Comparison of ENCODE assay signal across 20 cellular contexts in genomic region chr1:189513091-189513490, GRCh38.
A peak's percentile ranks its signal among the peaks of the same experiment; 100 is the strongest.
DNase-seq lines count a peak whose midpoint lies in the region; ATAC-seq, FAIRE-seq and TF ChIP-seq lines count a peak whose summit lies in the region.
"Had no signal": no experiment of that assay in that cellular context is flagged by ENCODE, and none has a peak within 500 bp of the region (broad histone marks: within the 10 kb centered on the region; RNA-seq: fewer than 3 reads in every experiment).

No MANE protein-coding gene starts in this region.

- H3K23ac ChIP-seq in H1 (ENCODE audit: insufficient read length), result no peak overlapping the region

- intact Hi-C loops in kidney (cut with DNase I), result no loop called here
- intact Hi-C loops in upper lobe of right lung (cut with DNase I), result no loop called here
- intact Hi-C loops in sciatic nerve (cut with DNase I), result no loop called here
- intact Hi-C loops in uterus (cut with DNase I; ENCODE audit: low total_unique reads), result no loop called here

- no peak overlapping the region for H4K5ac ChIP-seq in H1 (ENCODE audit: insufficient read length, low read depth, low read length)

- no peak overlapping the region for H2BK20ac ChIP-seq in H1 (ENCODE audit: low read length)

- H3K14ac ChIP-seq in H1 (ENCODE audit: insufficient read length), result no peak overlapping the region

- POLR2A ChIA-PET in H1 (lab: Charles Lee; ENCODE audit: partially characterized antibody), result no interaction called here

- H3K4me2 ChIP-seq in H1 (ENCODE audit: insufficient read depth in 1 of 2, low read depth in 2 of 2, low read length in 2 of 2), result no peak overlapping the region
- H3K4me2 ChIP-seq: KMS-11, PC-9 had no signal

- TF ChIP-seq POLR2A in H1 (IDR thresholded peaks at IDR 0.05; ENCODE audit: control extremely low read depth in 1 of 2, low read depth in 2 of 2, low read length in 2 of 2), result no peak
- TF ChIP-seq POLR2A in uterus (IDR thresholded peaks at IDR 0.05), result no peak

- no peak overlapping the region for H3K9ac ChIP-seq in H1 (replicated peaks in 1 of 4; ENCODE audit: extremely low read depth in 1 of 4, low read depth in 3 of 4, low read length in 3 of 4)
- H3K9ac ChIP-seq in kidney (ENCODE audit: low read length in 2 of 2), result no peak overlapping the region
- H3K9ac ChIP-seq: GM23248, KMS-11 had no signal

- H3K18ac ChIP-seq in H1 (ENCODE audit: extremely low read depth, low read length), result no peak overlapping the region

- H3K4me1 ChIP-seq in H1 (replicated peaks in 1 of 4; ENCODE audit: control insufficient read depth in 3 of 4, insufficient read depth in 4 of 4, low read length in 3 of 4) (0 out of 7 replicates have a peak, but pooled peaks cover 0 to 2% (median 0%) of the 10 kb centered on the region in 4 experiments), kidney (ENCODE audit: control insufficient read depth in 1 of 2, insufficient read depth in 1 of 2, low read depth in 1 of 2, low read length in 2 of 2) (no peaks in the 10 kb centered on the region), upper lobe of right lung (no peaks in the 10 kb centered on the region), uterus (no peaks in the 10 kb centered on the region)
- H3K4me1 ChIP-seq: SJCRH30 had no signal

- TF ChIP-seq EP300 in H1 (IDR thresholded peaks at IDR 0.05; ENCODE audit: borderline replicate concordance in 1 of 2, low read depth in 2 of 2, low read length in 2 of 2), result no peak

- DNase-seq in activated effector memory CD4-positive, alpha-beta T cell treated with anti-CD3 and anti-CD28 coated beads, Interleukin-2, amount 50 U/mL, for 16 hours, result peak; percentile 58
- no peak for DNase-seq in activated effector memory CD4-positive, alpha-beta T cell treated with Interleukin-2 at 50 U/mL for 16 hours
- DNase-seq in H1 (ENCODE audit: low read depth in 1 of 2, low spot score in 2 of 2), result no peak
- DNase-seq in kidney, result peak; percentile 43
- DNase-seq in upper lobe of right lung, result no peak
- DNase-seq in OCI-M1 (lab: John Stamatoyannopoulos, UW), result no peak
- DNase-seq in sciatic nerve (ENCODE audit: low spot score), result no peak
- DNase-seq in uterus, result no peak
- DNase-seq: AML-193, GF-D8, GM23248, MV-4-11, NCI-H187, NCI-H226, NCI-H524, PC-9, SJCRH30 had no signal

- H3K56ac ChIP-seq in H1 (replicated peaks; ENCODE audit: insufficient read length, low read depth, low read length), result no peak overlapping the region

- TF ChIP-seq CTCF in H1 (IDR thresholded peaks at IDR 0.05; ENCODE audit: control extremely low read depth in 1 of 3, insufficient read depth in 1 of 3, low read depth in 1 of 3, low read length in 3 of 3) (no peak), kidney (IDR thresholded peaks at IDR 0.05; ENCODE audit: borderline replicate concordance, extremely low read depth, insufficient read depth) (no peak), upper lobe of right lung (IDR thresholded peaks at IDR 0.05) (no peak), uterus (IDR thresholded peaks at IDR 0.05) (no peak)

- H3K27ac ChIP-seq in H1 (ENCODE audit: low read depth, low read length), result no peak overlapping the region
- no peak overlapping the region for H3K27ac ChIP-seq in kidney (ENCODE audit: low read depth in 2 of 2, low read length in 2 of 2)
- H3K27ac ChIP-seq in upper lobe of right lung, result no peak overlapping the region
- no peak overlapping the region for H3K27ac ChIP-seq in uterus
- H3K27ac ChIP-seq: 22Rv1, C4-2B, GM23248, KMS-11, PC-9, SJCRH30 had no signal

- H4K20me1 ChIP-seq in H1 (replicated peaks in 1 of 2; ENCODE audit: control insufficient read depth in 1 of 2, insufficient read depth in 2 of 2, low read length in 2 of 2), result no peaks in the 10 kb centered on the region

- CTCF ChIA-PET in H1 (lab: Charles Lee; ENCODE audit: partially characterized antibody), result interaction anchor here (0.6 to 0.9 kb wide), 2 partner anchors 68 to 606 kb away, joined by 3 read pairs; no protein-coding TSS in a partner anchor

- no peak overlapping the region for H2BK120ac ChIP-seq in H1 (replicated peaks; ENCODE audit: low read depth, low read length)

- H3K4me3 ChIP-seq in H1 (ENCODE audit: extremely low read depth in 1 of 4, insufficient read depth in 2 of 4, low read depth in 3 of 4, low read length in 4 of 4) (no peak overlapping the region), kidney (ENCODE audit: low read length in 2 of 2) (no peak overlapping the region), upper lobe of right lung (no peak overlapping the region), uterus (no peak overlapping the region)
- H3K4me3 ChIP-seq: GM23248, PC-9, SJCRH30 had no signal

- no peaks in the 10 kb centered on the region for H3K23me2 ChIP-seq in H1 (ENCODE audit: low read depth, low read length)

- FAIRE-seq in H1 (lab: Jason Lieb, UNC) (no peak), kidney (lab: Jason Lieb, UNC) (no peak)

- H3K79me1 ChIP-seq in H1 (ENCODE audit: low read depth, low read length), result no peaks in the 10 kb centered on the region

- no peak overlapping the region for H2AK5ac ChIP-seq in H1 (ENCODE audit: low read depth, low read length)

- H3K9me3 ChIP-seq in H1 (ENCODE audit: insufficient read depth in 2 of 2, low read depth in 1 of 2, low read length in 1 of 2) (no peaks in the 10 kb centered on the region), kidney (ENCODE audit: control insufficient read depth in 1 of 2, low read length in 2 of 2) (no peaks in the 10 kb centered on the region), upper lobe of right lung (no peaks in the 10 kb centered on the region), uterus (no peaks in the 10 kb centered on the region)
- H3K9me3 ChIP-seq: SJCRH30 had no signal

- ATAC-seq in upper lobe of right lung (peak; percentile 26), sciatic nerve (no peak)

- H2AFZ ChIP-seq in H1 (ENCODE audit: low read length), result peak overlapping the region; percentile 70
- H2AFZ ChIP-seq: GM23248 had no signal

- TF ChIP-seq RAD21 in H1 (IDR thresholded peaks at IDR 0.05 in 1 of 2, conservative IDR thresholded peaks at IDR 0.05 in 1 of 2; ENCODE audit: low read depth in 2 of 2, low read length in 2 of 2), result no peak

- H2BK15ac ChIP-seq in H1 (ENCODE audit: low read length), result no peak overlapping the region

- no peak overlapping the region for H2BK5ac ChIP-seq in H1 (ENCODE audit: low read depth, low read length)

- H3K27me3 ChIP-seq in H1 (replicated peaks in 1 of 4; ENCODE audit: control insufficient read depth in 3 of 4, extremely low read depth in 1 of 4, insufficient read depth in 3 of 4, low read length in 3 of 4) (no peaks in the 10 kb centered on the region), upper lobe of right lung (no peaks in the 10 kb centered on the region), uterus (no peaks in the 10 kb centered on the region)
- H3K27me3 ChIP-seq: SJCRH30 had no signal

- WGBS in H1 (ENCODE audit: extremely low coverage in 1 of 2, insufficient coverage in 1 of 2, insufficient read length in 1 of 2, insufficient replicate concordance in 2 of 2, low coverage in 1 of 2, low lambda C conversion rate in 2 of 2, missing lambda C conversion rate in 1 of 2), 2 experiments, result 98% methylated on average over 6 of the region's 6 CpGs; no CpG with 5 or more reads in 1 of the 2 experiments

- H3K79me2 ChIP-seq in H1 (ENCODE audit: control insufficient read depth in 1 of 2, insufficient read depth in 2 of 2, low read length in 2 of 2), result no peaks in the 10 kb centered on the region

- no peak overlapping the region for H3K4ac ChIP-seq in H1 (replicated peaks; ENCODE audit: insufficient read length, low read depth, low read length)

- peak overlapping the region; percentile 68; the same call in 1 of the 2 replicates for H4K8ac ChIP-seq in H1 (ENCODE audit: extremely low read depth, insufficient read depth, low read length)

- H3K36me3 ChIP-seq in H1 (ENCODE audit: control insufficient read depth in 2 of 4, insufficient read depth in 4 of 4, low read length in 3 of 4) (no peaks in the 10 kb centered on the region), kidney (ENCODE audit: control insufficient read depth in 1 of 2, insufficient read depth in 2 of 2, low read length in 2 of 2) (no peaks in the 10 kb centered on the region), upper lobe of right lung (no peaks in the 10 kb centered on the region), uterus (peaks cover 0 to 3% of the 10 kb centered on the region in 2 donors)
- H3K36me3 ChIP-seq: SJCRH30 had no signal

- H2BK12ac ChIP-seq in H1 (ENCODE audit: low read depth, low read length), result no peak overlapping the region

- no peak overlapping the region for H4K91ac ChIP-seq in H1 (replicated peaks; ENCODE audit: insufficient read length, low read length)

Comparison
In these comparisons a context has a peak if more than half of its experiments do, and no peak if none do; other contexts are left out.
1. DNase-seq: peak in activated effector memory CD4-positive, alpha-beta T cell treated with anti-CD3 and anti-CD28 coated beads, Interleukin-2, amount 50 U/mL, for 16 hours (single experiment) and kidney (single experiment); none in activated effector memory CD4-positive, alpha-beta T cell treated with Interleukin-2 at 50 U/mL for 16 hours (single experiment), H1 (0 of 2), upper lobe of right lung (single experiment), OCI-M1 (single experiment), sciatic nerve (single experiment) and uterus (0 of 2).